1 cellular context compared by ENCODE assay signal in the genomic region with DNA sequence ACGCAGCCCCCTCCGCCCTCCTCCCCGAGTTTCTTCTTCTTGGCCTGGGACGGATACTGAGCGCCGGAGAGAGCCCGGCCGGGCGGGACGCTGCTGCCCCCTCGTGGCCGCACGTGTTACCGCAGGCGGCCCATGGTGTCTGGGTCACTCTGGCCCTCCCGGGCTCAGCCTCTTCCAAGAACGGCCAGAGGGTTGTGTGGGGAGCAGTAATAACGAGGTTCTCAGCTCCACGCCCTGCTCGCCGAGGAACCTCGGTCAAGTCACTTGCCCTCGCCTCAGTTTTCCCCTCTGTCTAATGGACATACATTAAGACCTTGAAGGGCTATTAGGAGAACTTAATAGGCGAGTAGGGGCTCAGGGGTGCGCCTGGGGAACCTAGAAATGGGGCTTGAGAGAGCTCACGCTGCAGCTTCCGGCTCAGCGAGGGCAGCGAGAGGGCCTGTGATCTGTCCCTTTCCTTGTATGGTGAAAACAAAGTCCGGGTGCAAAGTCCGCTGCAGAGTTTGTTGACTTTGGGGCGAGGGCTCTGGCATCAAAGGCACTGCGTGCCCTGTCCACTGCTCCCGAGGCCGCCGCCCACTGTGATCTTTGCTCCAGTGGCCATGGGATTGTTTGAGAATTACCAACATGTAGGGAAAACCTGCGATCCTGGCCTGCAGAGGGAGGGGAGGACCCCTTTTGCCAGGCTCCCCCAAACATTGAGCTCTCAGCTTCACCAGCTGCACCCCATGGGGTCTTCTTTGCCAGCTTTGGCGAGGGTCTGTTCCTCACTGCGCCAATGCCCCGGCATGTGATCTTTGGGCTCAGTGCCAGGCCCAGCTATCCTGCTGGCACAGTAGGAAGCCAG.
TF ChIP-seq lines count a peak whose summit lies in the region.

No MANE protein-coding gene starts in this region.

TF ChIP-seq in HepG2, 621 proteins besides CTCF, POLR2A, EP300 and RAD21 (continued from another document and continues in another):
- TF ChIP-seq USF2 (IDR thresholded peaks at IDR 0.05; ENCODE audit: low read depth, low read length) (no peak), USF2 (CRISPR knock-in tag; IDR thresholded peaks at IDR 0.05; ENCODE audit: borderline replicate concordance) (peak; percentile 90; the same call in 1 of the 2 replicates), CERS6 (CRISPR knock-in tag; IDR thresholded peaks at IDR 0.05) (no peak), MAF1 (CRISPR knock-in tag; IDR thresholded peaks at IDR 0.05; ENCODE audit: borderline replicate concordance) (no peak), NR2F6 (IDR thresholded peaks at IDR 0.05) (peak; percentile 94), NR2F6 (CRISPR knock-in tag; IDR thresholded peaks at IDR 0.05) (peak; percentile 95), ATF1 (CRISPR knock-in tag; IDR thresholded peaks at IDR 0.05) (no peak), MED8 (CRISPR knock-in tag; IDR thresholded peaks at IDR 0.05; ENCODE audit: insufficient replicate concordance) (peak; percentile 82), ATF2 (CRISPR knock-in tag; IDR thresholded peaks at IDR 0.05) (peak; percentile 89), ZC3H4 (CRISPR knock-in tag; IDR thresholded peaks at IDR 0.05; ENCODE audit: borderline replicate concordance) (peak; percentile 86; the same call in 1 of the 2 replicates), ZNF10 (CRISPR knock-in tag; IDR thresholded peaks at IDR 0.05; ENCODE audit: borderline replicate concordance, low read depth) (no peak), MXD1 (CRISPR knock-in tag; IDR thresholded peaks at IDR 0.05) (peak; percentile 53; the same call in 1 of the 2 replicates), ZNF30 (CRISPR knock-in tag; IDR thresholded peaks at IDR 0.05) (no peak), ZNF782 (CRISPR knock-in tag; IDR thresholded peaks at IDR 0.05; ENCODE audit: borderline replicate concordance) (no peak; the same call in 1 of the 2 replicates), ZSCAN20 (CRISPR knock-in tag; IDR thresholded peaks at IDR 0.05; ENCODE audit: borderline replicate concordance) (no peak; the same call in 1 of the 2 replicates), ZNF777 (CRISPR knock-in tag; IDR thresholded peaks at IDR 0.05) (no peak; the same call in 1 of the 2 replicates), FOSL2 (CRISPR knock-in tag; IDR thresholded peaks at IDR 0.05) (peak; percentile 82), CCAR2 (optimal IDR thresholded peaks at IDR 0.05; ENCODE audit: low read depth, low read length) (peak; percentile 63), HNRNPL (IDR thresholded peaks at IDR 0.05; ENCODE audit: low read depth, low read length) (peak; percentile 99), DDIT3 (CRISPR knock-in tag; IDR thresholded peaks at IDR 0.05) (no peak), ZNF432 (CRISPR knock-in tag; IDR thresholded peaks at IDR 0.05; ENCODE audit: borderline replicate concordance) (no peak), FLYWCH1 (CRISPR knock-in tag; IDR thresholded peaks at IDR 0.05) (no peak), SATB2 (CRISPR knock-in tag; IDR thresholded peaks at IDR 0.05) (peak; percentile 28; the same call in 1 of the 2 replicates), ZNF329 (CRISPR knock-in tag; IDR thresholded peaks at IDR 0.05; ENCODE audit: low read depth) (peak; percentile 51; the same call in 1 of the 2 replicates), ZNF609 (CRISPR knock-in tag; IDR thresholded peaks at IDR 0.05; ENCODE audit: borderline replicate concordance) (peak; percentile 94; the same call in 1 of the 2 replicates), HHEX (CRISPR knock-in tag; IDR thresholded peaks at IDR 0.05) (peak; percentile 72), HOXD1 (CRISPR knock-in tag; IDR thresholded peaks at IDR 0.05) (peak; percentile 74), ZBTB26 (CRISPR knock-in tag; IDR thresholded peaks at IDR 0.05; ENCODE audit: borderline replicate concordance) (peak; percentile 93), BATF2 (CRISPR knock-in tag; IDR thresholded peaks at IDR 0.05) (no peak), ADNP (CRISPR knock-in tag; IDR thresholded peaks at IDR 0.05) (no peak), IKZF4 (CRISPR knock-in tag; IDR thresholded peaks at IDR 0.05; ENCODE audit: borderline replicate concordance, low read depth, not compliant biosample characterization) (peak; percentile 88), ZSCAN22 (CRISPR knock-in tag; IDR thresholded peaks at IDR 0.05) (0 out of 2 replicates have a peak, but pooled peaks have one; percentile 47), NR2F1 (CRISPR knock-in tag; IDR thresholded peaks at IDR 0.05) (peak; percentile 85 to 95), ZNF350 (CRISPR knock-in tag; IDR thresholded peaks at IDR 0.05; ENCODE audit: borderline replicate concordance, low read depth) (peak; percentile 99), KAT7 (CRISPR knock-in tag; IDR thresholded peaks at IDR 0.05; ENCODE audit: borderline replicate concordance) (peak; percentile 79)
- TF ChIP-seq, protein P1, sequence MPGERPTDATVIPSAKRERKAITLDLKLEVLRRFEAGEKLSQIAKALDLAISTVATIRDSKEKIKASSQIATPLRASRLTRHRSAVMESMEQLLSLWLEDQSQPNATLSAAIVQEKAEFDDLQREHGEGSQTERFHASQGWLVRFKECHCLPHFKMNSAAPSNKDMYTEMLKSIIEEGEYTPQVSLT (CRISPR knock-in tag; IDR thresholded peaks at IDR 0.05; ENCODE audit: borderline replicate concordance, low read depth): 0 out of 2 replicates have a peak, but pooled peaks have one; percentile 37
- TF ChIP-seq, protein P2, sequence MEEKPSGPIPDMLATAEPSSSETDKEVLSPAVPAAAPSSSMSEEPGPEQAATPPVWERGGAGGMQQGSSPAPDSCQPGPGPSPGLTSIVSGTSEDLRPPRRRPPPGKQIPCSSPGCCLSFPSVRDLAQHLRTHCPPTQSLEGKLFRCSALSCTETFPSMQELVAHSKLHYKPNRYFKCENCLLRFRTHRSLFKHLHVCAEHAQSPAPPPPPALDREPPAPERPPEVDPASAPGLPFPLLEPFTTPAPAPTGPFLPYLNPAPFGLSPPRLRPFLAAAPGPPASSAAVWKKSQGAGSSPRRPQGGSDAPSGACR (CRISPR knock-in tag; IDR thresholded peaks at IDR 0.05): peak; percentile 89; the same call in 1 of the 2 replicates
- TF ChIP-seq, protein P3, sequence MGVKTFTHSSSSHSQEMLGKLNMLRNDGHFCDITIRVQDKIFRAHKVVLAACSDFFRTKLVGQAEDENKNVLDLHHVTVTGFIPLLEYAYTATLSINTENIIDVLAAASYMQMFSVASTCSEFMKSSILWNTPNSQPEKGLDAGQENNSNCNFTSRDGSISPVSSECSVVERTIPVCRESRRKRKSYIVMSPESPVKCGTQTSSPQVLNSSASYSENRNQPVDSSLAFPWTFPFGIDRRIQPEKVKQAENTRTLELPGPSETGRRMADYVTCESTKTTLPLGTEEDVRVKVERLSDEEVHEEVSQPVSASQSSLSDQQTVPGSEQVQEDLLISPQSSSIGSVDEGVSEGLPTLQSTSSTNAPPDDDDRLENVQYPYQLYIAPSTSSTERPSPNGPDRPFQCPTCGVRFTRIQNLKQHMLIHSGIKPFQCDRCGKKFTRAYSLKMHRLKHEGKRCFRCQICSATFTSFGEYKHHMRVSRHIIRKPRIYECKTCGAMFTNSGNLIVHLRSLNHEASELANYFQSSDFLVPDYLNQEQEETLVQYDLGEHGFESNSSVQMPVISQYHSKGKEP (CRISPR knock-in tag; IDR thresholded peaks at IDR 0.05): no peak; the same call in 1 of the 2 replicates
- TF ChIP-seq, protein P4, sequence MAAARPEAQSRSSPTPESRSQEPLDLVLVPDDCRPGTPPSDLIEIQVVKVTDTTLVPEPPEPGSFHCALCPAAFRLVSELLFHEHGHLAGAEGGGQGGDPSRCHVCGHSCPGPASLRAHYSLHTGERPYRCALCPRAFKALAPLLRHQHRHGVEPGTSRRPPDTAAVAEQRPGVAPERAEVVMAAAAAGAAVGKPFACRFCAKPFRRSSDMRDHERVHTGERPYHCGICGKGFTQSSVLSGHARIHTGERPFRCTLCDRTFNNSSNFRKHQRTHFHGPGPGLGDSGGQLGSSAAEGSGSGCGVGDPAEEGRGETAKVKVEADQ (CRISPR knock-in tag; IDR thresholded peaks at IDR 0.05; ENCODE audit: borderline replicate concordance): peak; percentile 44; the same call in 1 of the 2 replicates
- TF ChIP-seq, protein P5, sequence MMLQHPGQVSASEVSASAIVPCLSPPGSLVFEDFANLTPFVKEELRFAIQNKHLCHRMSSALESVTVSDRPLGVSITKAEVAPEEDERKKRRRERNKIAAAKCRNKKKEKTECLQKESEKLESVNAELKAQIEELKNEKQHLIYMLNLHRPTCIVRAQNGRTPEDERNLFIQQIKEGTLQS (CRISPR knock-in tag; IDR thresholded peaks at IDR 0.05): 0 out of 2 replicates have a peak, but pooled peaks have one; percentile 24
